8 cellular contexts compared by ENCODE assay signal in genomic region chr1:585992-586391, GRCh38.
DNase-seq lines count a peak whose midpoint lies in the region; ATAC-seq, FAIRE-seq and TF ChIP-seq lines count a peak whose summit lies in the region.
"Not testable (repeated sequence)": the region's sequence is repeated elsewhere in the genome, so short reads cannot be mapped to it uniquely, and the experiment has no call there.

No MANE protein-coding gene starts in this region.

- 0% methylated on average over 6 of the region's 7 CpGs for WGBS in GM12878 (ENCODE audit: insufficient coverage, insufficient replicate concordance, low lambda C conversion rate, missing lambda C conversion rate)
- 6 to 10% methylated on average over 4 to 6 of the region's 7 CpGs for WGBS in tibial nerve, 2 donors

- in situ Hi-C loops in GM12878 (cut with MboI), result not testable (repeated sequence)

- TF ChIP-seq CTCF in GM06990 (IDR thresholded peaks at IDR 0.05; ENCODE audit: insufficient read depth, low read length, poor library complexity, severe bottlenecking) (peak; percentile 42), GM12878 (IDR thresholded peaks at IDR 0.05 in 2 of 3, conservative IDR thresholded peaks at IDR 0.05 in 1 of 3; ENCODE audit: control insufficient read depth in 2 of 3, extremely low read depth in 1 of 3, insufficient read depth in 1 of 3, low read depth in 3 of 3, low read length in 3 of 3) (peak in 2 of 3 experiments; percentile 27 to 29; a peak in 2 of 6 replicates), nephron (IDR thresholded peaks at IDR 0.05; ENCODE audit: unreplicated experiment in 3 of 3) (peak; percentile 25 to 38 (median 31)), tibial nerve (IDR thresholded peaks at IDR 0.05) (peak in 2 of 5 experiments; percentile 26 to 31)

- not testable (repeated sequence) for H3K27me3 Mint-ChIP-seq in nephron (ENCODE audit: low read depth)

- H3K79me2 ChIP-seq in GM12878 (ENCODE audit: control insufficient read depth, insufficient read depth, low read length), result not testable (repeated sequence)

- not testable (repeated sequence) for H3K27ac ChIP-seq in GM12878 (ENCODE audit: control insufficient read depth, insufficient read depth); tibial nerve

- H3K4me2 ChIP-seq in GM12878 (ENCODE audit: control insufficient read depth, insufficient read depth), result not testable (repeated sequence)

- not testable (repeated sequence) for H4K20me1 ChIP-seq in GM12878 (ENCODE audit: control insufficient read depth, insufficient read depth)

- SMC1A ChIA-PET in GM12878 (lab: Charles Lee; ENCODE audit: uncharacterized antibody, unreplicated experiment), result not testable (repeated sequence)

- not testable (repeated sequence) for FAIRE-seq in GM12878 (lab: Jason Lieb, UNC)

- intact Hi-C loops in GM12878 (cut with micrococcal nuclease; ENCODE audit: unreplicated experiment); cardiac septum (cut with DNase I): not testable (repeated sequence)

- not testable (repeated sequence) for H3K4me1 Mint-ChIP-seq in nephron

- H3K27ac Mint-ChIP-seq in nephron, result not testable (repeated sequence)

- not testable (repeated sequence) for H3K4me3 ChIP-seq in GM06990 (replicated peaks; ENCODE audit: low read depth, low read length); GM12878; tibial nerve

- BruUV-seq in GM12878 (replicated peaks; lab: Mats Ljungman, UMichigan), result not testable (repeated sequence)

- TF ChIP-seq POLR2A in GM12878 (IDR thresholded peaks at IDR 0.05; ENCODE audit: low read depth, low read length); tibial nerve (IDR thresholded peaks at IDR 0.05): not testable (repeated sequence)

- DNase-seq in GM06990 (ENCODE audit: extremely low read depth, insufficient read length); GM12878 (ENCODE audit: low read depth, low spot score): not testable (repeated sequence)
- peak in 4 of 5 experiments; percentile 17 to 51 (median 38) for DNase-seq in T-helper 2 cell
- DNase-seq in activated CD8-positive, alpha-beta memory T cell treated with anti-CD3 and anti-CD28 coated beads, Interleukin-2, amount 50 U/mL, for 48 hours, result peak; percentile 88
- peak; percentile 72 for DNase-seq in cardiac septum (ENCODE audit: low spot score)
- DNase-seq in stimulated activated CD4-positive, alpha-beta T cell treated with anti-CD3 and anti-CD28 coated beads, Interleukin-2, amount 100 ng/mL, for 48 hours, result peak; percentile 52 to 60
- DNase-seq in tibial nerve (ENCODE audit: low spot score in 2 of 2), result peak; percentile 11 to 34

- not testable (repeated sequence) for H3K9me3 ChIP-seq in GM12878 (replicated peaks; ENCODE audit: control insufficient read depth, insufficient read depth, low read length); tibial nerve

- CTCF ChIA-PET in GM12878 (lab: Yijun Ruan, JAX), result not testable (repeated sequence)

- not testable (repeated sequence) for H3K4me1 ChIP-seq in GM12878 (ENCODE audit: control insufficient read depth, insufficient read depth, low read length); tibial nerve

- H3K36me3 ChIP-seq in GM06990 (ENCODE audit: control insufficient read depth, insufficient read depth, low read length); GM12878 (ENCODE audit: control insufficient read depth in 2 of 2, insufficient read depth in 2 of 2, low read length in 1 of 2); tibial nerve: not testable (repeated sequence)

- H3K9me3 Mint-ChIP-seq in nephron, result not testable (repeated sequence)

- not testable (repeated sequence) for H3K9ac ChIP-seq in GM12878 (ENCODE audit: control insufficient read depth, insufficient read depth, low read length)

- H3K4me3 Mint-ChIP-seq in nephron, result not testable (repeated sequence)

- not testable (repeated sequence) for H2AFZ ChIP-seq in GM12878 (ENCODE audit: control insufficient read depth, low read depth, low read length)

- not testable (repeated sequence) for TF ChIP-seq EP300 in GM12878 (IDR thresholded peaks at IDR 0.05; ENCODE audit: borderline replicate concordance in 1 of 2, control insufficient read depth in 1 of 2, low read depth in 2 of 2, low read length in 2 of 2); tibial nerve (IDR thresholded peaks at IDR 0.05)

- H3K36me3 Mint-ChIP-seq in nephron (ENCODE audit: low read depth), result not testable (repeated sequence)

- RAD21 ChIA-PET in GM12878 (lab: Charles Lee; ENCODE audit: unreplicated experiment), result not testable (repeated sequence)

- peak; percentile 32; the same call in 1 of the 2 replicates for TF ChIP-seq RAD21 in GM12878 (IDR thresholded peaks at IDR 0.05; ENCODE audit: insufficient read depth, low read depth, low read length)

- H3K27me3 ChIP-seq in GM06990 (replicated peaks; ENCODE audit: control insufficient read depth, insufficient read depth, low read length); GM12878 (replicated peaks in 1 of 2; ENCODE audit: control insufficient read depth in 2 of 2, insufficient read depth in 2 of 2, low read length in 1 of 2); tibial nerve: not testable (repeated sequence)

- ATAC-seq in GM12878, result not testable (repeated sequence)

- POLR2A ChIA-PET in GM12878 (lab: Charles Lee), result not testable (repeated sequence)
